16 cellular contexts compared by ENCODE assay signal in the genomic region with DNA sequence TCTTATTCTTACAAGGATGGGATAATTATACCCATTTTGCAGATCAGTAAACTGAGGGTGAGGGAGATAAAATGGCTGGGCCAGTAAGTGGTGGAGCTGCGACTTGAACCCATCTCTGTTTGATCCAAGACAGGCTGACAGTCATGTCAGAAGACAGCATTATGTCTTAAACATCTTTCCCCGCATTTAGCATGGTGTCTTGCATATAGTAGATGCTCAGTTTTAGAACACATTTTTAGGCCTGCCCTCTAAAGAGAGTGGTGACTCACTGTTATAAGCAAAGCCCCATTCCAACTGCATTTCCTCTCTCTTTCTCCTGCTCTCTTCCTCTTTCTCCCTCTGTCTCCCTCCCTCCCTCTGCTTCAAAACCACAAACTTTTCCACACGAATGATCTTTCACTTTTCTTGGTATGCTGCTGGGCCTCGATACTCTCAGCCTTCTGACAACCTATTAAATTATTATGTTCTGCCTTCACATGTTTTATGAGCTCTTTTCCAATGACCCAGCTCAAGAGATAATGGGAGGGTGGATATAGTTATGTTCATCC. TPM values are rescaled to one million over a fixed set of nuclear protein-coding genes. Genes with fewer than 3 reads are reported as not detected.
A peak's percentile ranks its signal among the peaks of the same experiment; 100 is the strongest.
DNase-seq lines count a peak whose midpoint lies in the region; ATAC-seq, FAIRE-seq and TF ChIP-seq lines count a peak whose summit lies in the region.
"Had no signal": no experiment of that assay in that cellular context is flagged by ENCODE, and none has a peak within 500 bp of the region (broad histone marks: within the 10 kb centered on the region; RNA-seq: fewer than 3 reads in every experiment).

No MANE protein-coding gene starts in this region.

- POLR2A ChIA-PET in K562 (lab: Yijun Ruan, JAX): interaction anchor here (0.8 kb wide), 1 partner anchor 25 kb away, joined by 4 read pairs; no protein-coding TSS in a partner anchor

- H3K9me3 Mint-ChIP-seq in nephron progenitor cell: peaks cover 11% of the 10 kb centered on the region
- H3K9me3 Mint-ChIP-seq: activated naive CD4-positive, alpha-beta T cell treated with anti-CD3 and anti-CD28 coated beads, Interleukin-2, amount 50 U/mL, for 24 hours; type B pancreatic cell had no signal

- no peak; the same call in 2 of the 3 replicates for ATAC-seq in K562
- no peak for ATAC-seq in stimulated activated naive CD8-positive, alpha-beta T cell treated with anti-CD3 and anti-CD28 coated beads, Interleukin-15, Interleukin-2, amounts not matched to agents 100 U/mL and 50 U/mL, for 24 hours
- ATAC-seq: right cardiac atrium had no signal

- H3K9me1 ChIP-seq in K562 (ENCODE audit: control insufficient read depth, insufficient read depth, low read length): no peaks in the 10 kb centered on the region

- 0 out of 4 replicates have a peak, but pooled peaks of 1 of the 2 experiments have one; percentile 13 for TF ChIP-seq RAD21 in K562 (CRISPR knock-in tag; conservative IDR thresholded peaks at IDR 0.05 in 1 of 2, IDR thresholded peaks at IDR 0.05 in 1 of 2)

- 4% methylated on average over 4 of the region's 4 CpGs for WGBS in K562 (ENCODE audit: insufficient coverage, low coverage, missing lambda C conversion rate)

- H3K27ac ChIP-seq in K562 (ENCODE audit: extremely low read depth, low read depth, low read length): no peak overlapping the region
- no peak overlapping the region for H3K27ac ChIP-seq in SJCRH30

- H3K27me3 ChIP-seq in K562 (ENCODE audit: control insufficient read depth in 2 of 2, insufficient read depth in 2 of 2, low read length in 2 of 2) (peaks cover 0 to 1% of the 10 kb centered on the region in 2 experiments; a peak in 2 of 5 replicates), SJCRH30 (no peaks in the 10 kb centered on the region)

- H3K27ac Mint-ChIP-seq in nephron progenitor cell: no peak overlapping the region
- H3K27ac Mint-ChIP-seq: activated naive CD4-positive, alpha-beta T cell treated with anti-CD3 and anti-CD28 coated beads, Interleukin-2, amount 50 U/mL, for 24 hours; type B pancreatic cell had no signal

- TF ChIP-seq CTCF in K562 (IDR thresholded peaks at IDR 0.05 in 2 of 3, conservative IDR thresholded peaks at IDR 0.05 in 1 of 3; ENCODE audit: insufficient read depth in 2 of 3, low read depth in 1 of 3, low read length in 3 of 3): no peak
- TF ChIP-seq CTCF in GM13977 (IDR thresholded peaks at IDR 0.05; ENCODE audit: extremely low read depth, insufficient read depth, missing control alignments): no peak
- TF ChIP-seq CTCF in nephron progenitor cell (IDR thresholded peaks at IDR 0.05): no peak

- H4K20me1 ChIP-seq in K562 (replicated peaks; ENCODE audit: control insufficient read depth, insufficient read depth, low read length): no peaks in the 10 kb centered on the region

- H3K36me3 ChIP-seq in K562 (ENCODE audit: control insufficient read depth, insufficient read depth, low read length) (no peaks in the 10 kb centered on the region), SJCRH30 (no peaks in the 10 kb centered on the region)

- H3K4me1 ChIP-seq in K562 (replicated peaks in 1 of 2; ENCODE audit: control insufficient read depth in 2 of 2, insufficient read depth in 2 of 2, low read length in 2 of 2): no peaks in the 10 kb centered on the region; a peak in 1 of 5 replicates
- H3K4me1 ChIP-seq in SJCRH30: no peaks in the 10 kb centered on the region

- H3K4me3 ChIP-seq in K562 (no peak overlapping the region), SJCRH30 (no peak overlapping the region)

- no peak overlapping the region for H3K4me2 ChIP-seq in K562 (ENCODE audit: insufficient read depth, low read length)

- in situ Hi-C loops in K562 (cut with MboI) (no loop called here), GM13977 (cut with MboI; ENCODE audit: low pct_unique_long_range_greater_than_20kb, low sequenced_read_pairs, unreplicated experiment) (no loop called here)

- no peaks in the 10 kb centered on the region for H3K79me2 ChIP-seq in K562 (ENCODE audit: control insufficient read depth, insufficient read depth, low read length)

- BruUV-seq in K562 (replicated peaks; lab: Mats Ljungman, UMichigan): no TSS peak

- H3K36me3 Mint-ChIP-seq in nephron progenitor cell (ENCODE audit: low read depth): peaks cover 4% of the 10 kb centered on the region
- H3K36me3 Mint-ChIP-seq: type B pancreatic cell had no signal

- no peak overlapping the region for H2AFZ ChIP-seq in K562 (ENCODE audit: low read depth, low read length)

- H3K4me3 Mint-ChIP-seq in nephron progenitor cell: no peak overlapping the region
- H3K4me3 Mint-ChIP-seq: activated naive CD4-positive, alpha-beta T cell treated with anti-CD3 and anti-CD28 coated beads, Interleukin-2, amount 50 U/mL, for 24 hours; type B pancreatic cell had no signal

- CTCF ChIA-PET in K562 (lab: Yijun Ruan, JAX; ENCODE audit: low intra/inter-chr PET ratio): no interaction called here

- TF ChIP-seq EP300 in K562 (IDR thresholded peaks at IDR 0.05; ENCODE audit: low read length): no peak

- intact Hi-C loops in K562 (cut with micrococcal nuclease): no loop called here

- peak; percentile 47 for DNase-seq in Daoy (ENCODE audit: low read depth)
- DNase-seq in MV-4-11 (lab: John Stamatoyannopoulos, UW): peak; percentile 85
- peak in 1 of 4 experiments; percentile 29 for DNase-seq in K562 (ENCODE audit: extremely low read depth in 1 of 4, low spot score in 3 of 4)
- peak; percentile 65 for DNase-seq in non-pigmented ciliary epithelial cell (ENCODE audit: low read depth)
- no peak for DNase-seq in SJCRH30
- DNase-seq in GM13977 (ENCODE audit: low spot score): no peak
- no peak for DNase-seq in nephron progenitor cell
- no peak for DNase-seq in stimulated activated naive CD8-positive, alpha-beta T cell treated with anti-CD3 and anti-CD28 coated beads, Interleukin-15, Interleukin-2, amounts not matched to agents 100 U/mL and 50 U/mL, for 24 hours
- DNase-seq: activated CD4-positive, alpha-beta T cell treated with anti-CD3 and anti-CD28 coated beads, Interleukin-2, amount 50 U/mL, for 4 hours; DMS 273 treated with DMSO at 0.1 percent for 48 hours; effector CD8-positive, alpha-beta T cell; Karpas-422; NCI-H510A treated with DMSO at 0.1 percent for 48 hours; right cardiac atrium had no signal

- peaks cover 41% of the 10 kb centered on the region for H3K4me1 Mint-ChIP-seq in nephron progenitor cell

- no peak for FAIRE-seq in K562 (lab: Jason Lieb, UNC)

- no peak for TF ChIP-seq POLR2A in K562 (conservative IDR thresholded peaks at IDR 0.05)

- no peak overlapping the region for H3K9ac ChIP-seq in K562 (ENCODE audit: insufficient read depth in 1 of 2, low read depth in 2 of 2, low read length in 2 of 2)

- H3K9me3 ChIP-seq in K562 (replicated peaks; ENCODE audit: control insufficient read depth, insufficient read depth, low read depth, low read length): no peaks in the 10 kb centered on the region
- H3K9me3 ChIP-seq in SJCRH30 (replicated peaks): no peaks in the 10 kb centered on the region

- H3K27me3 Mint-ChIP-seq in nephron progenitor cell (ENCODE audit: low read depth, poor library complexity): peaks cover 19% of the 10 kb centered on the region
- H3K27me3 Mint-ChIP-seq: activated naive CD4-positive, alpha-beta T cell treated with anti-CD3 and anti-CD28 coated beads, Interleukin-2, amount 50 U/mL, for 24 hours had no signal

RNA-seq across cellular contexts. Expression of gene CWC15, which starts 25.2 kb away (rescaled TPM):
- 58.9 and 83.9 TPM in 2 replicates for total RNA-seq in Daoy (2014; rRNA removed; shearing (Covaris generic))
- total RNA-seq in K562 (2011; cell fraction: chromatin; rRNA removed; ENCODE audit: low replicate concordance): 30.9 and 73.8 TPM in 2 replicates
- total RNA-seq in K562 (2011; cell fraction: nucleolus; rRNA removed): 19.8 and 23.0 TPM in 2 replicates
- total RNA-seq in K562 (2011; cell fraction: nucleoplasm; rRNA removed): 38.5 and 46.6 TPM in 2 replicates
- total RNA-seq in K562 (2014; rRNA removed) (47.3 and 61.6 TPM in 2 replicates), K562 (2014; rRNA removed; fragmentation: Illumina TruSeq; extraction: Trizol) (89.2 and 101 TPM in 2 replicates), K562 (2015; rRNA removed; fragmentation: Illumina TruSeq; extraction: Trizol) (93.9 and 95.8 TPM in 2 replicates), K562 (2021) (61.6 and 76.0 TPM in 2 replicates)
- polyA plus RNA-seq in K562 (2011; rRNA removed) (64.6 and 74.8 TPM in 2 replicates), K562 (2014; fragmentation: Illumina TruSeq; extraction: Trizol) (80.4 and 96.8 TPM in 2 replicates), K562 (2014; fragmentation: Nextera tagmentation; extraction: Ambion mirVana) (100 to 1,000 TPM; 128 to 168 TPM), K562 (2014; rRNA removed) (63.2 and 65.9 TPM in 2 replicates)
- 7.5 and 17.8 TPM in 2 replicates for polyA plus RNA-seq in K562 (2011; cell fraction: cytosol; rRNA removed)
- polyA plus RNA-seq in K562 (2011; cell fraction: nucleus; rRNA removed): 39.0 and 71.6 TPM in 2 replicates
- polyA plus RNA-seq in K562 (2012): 60.8 and 68.8 TPM in 2 replicates
- 44.0 and 51.2 TPM in 2 replicates for polyA minus RNA-seq in K562 (2011; rRNA and poly(A)+ RNA removed)
- polyA minus RNA-seq in K562 (2011; cell fraction: cytosol; rRNA and poly(A)+ RNA removed): 13.2 and 21.4 TPM in 2 replicates
- polyA minus RNA-seq in K562 (2011; cell fraction: nucleus; rRNA and poly(A)+ RNA removed): 31.8 and 70.3 TPM in 2 replicates
- 39.8 and 41.8 TPM in 2 replicates for total RNA-seq in SJCRH30 (2014; rRNA removed; shearing (Covaris generic))

RNA-seq across cellular contexts. Expression of gene KDM4D, which starts 25.4 kb away (rescaled TPM):
- 3.4 and 4.4 TPM in 2 replicates for total RNA-seq in Daoy (2014; rRNA removed; shearing (Covaris generic))
- total RNA-seq in K562 (2011; cell fraction: chromatin; rRNA removed; ENCODE audit: low replicate concordance): 1.0 and 1.2 TPM in 2 replicates
- total RNA-seq in K562 (2011; cell fraction: nucleolus; rRNA removed): 0.50 and 0.79 TPM in 2 replicates
- 0.53 and 0.59 TPM in 2 replicates for total RNA-seq in K562 (2011; cell fraction: nucleoplasm; rRNA removed)
- 0.50 and 0.65 TPM in 2 replicates for total RNA-seq in K562 (2014; rRNA removed)
- total RNA-seq in K562 (2014; rRNA removed; fragmentation: Illumina TruSeq; extraction: Trizol): 0.40 and 0.73 TPM in 2 replicates
- total RNA-seq in K562 (2015; rRNA removed; fragmentation: Illumina TruSeq; extraction: Trizol): 0.49 and 0.54 TPM in 2 replicates
- total RNA-seq in K562 (2021): 0.74 and 1.1 TPM in 2 replicates
- 0.59 and 0.81 TPM in 2 replicates for polyA plus RNA-seq in K562 (2011; rRNA removed)
- polyA plus RNA-seq in K562 (2011; cell fraction: cytosol; rRNA removed): 1.0 and 1.1 TPM in 2 replicates
- 0.60 and 0.63 TPM in 2 replicates for polyA plus RNA-seq in K562 (2011; cell fraction: nucleus; rRNA removed)
- polyA plus RNA-seq in K562 (2012): 0.64 and 1.1 TPM in 2 replicates
- polyA plus RNA-seq in K562 (2014; fragmentation: Illumina TruSeq; extraction: Trizol): 0.70 and 0.94 TPM in 2 replicates
- under 1 TPM; 0.34 to 0.39 TPM for polyA plus RNA-seq in K562 (2014; fragmentation: Nextera tagmentation; extraction: Ambion mirVana)
- 0.48 and 0.59 TPM in 2 replicates for polyA plus RNA-seq in K562 (2014; rRNA removed)
- polyA minus RNA-seq in K562 (2011; rRNA and poly(A)+ RNA removed): 1.3 and 1.5 TPM in 2 replicates
- polyA minus RNA-seq in K562 (2011; cell fraction: cytosol; rRNA and poly(A)+ RNA removed): 0.86 and 1.8 TPM in 2 replicates
- 0.94 and 1.3 TPM in 2 replicates for polyA minus RNA-seq in K562 (2011; cell fraction: nucleus; rRNA and poly(A)+ RNA removed)
- total RNA-seq in SJCRH30 (2014; rRNA removed; shearing (Covaris generic)): 1.9 TPM in 2 replicates

Comparison
In these comparisons a context has a peak if more than half of its experiments do, and no peak if none do; other contexts are left out.
1. DNase-seq: peak in Daoy (single experiment), MV-4-11 (single experiment) and non-pigmented ciliary epithelial cell (single experiment); none in SJCRH30 (0 of 2), GM13977 (single experiment), nephron progenitor cell (single experiment) and stimulated activated naive CD8-positive, alpha-beta T cell treated with anti-CD3 and anti-CD28 coated beads, Interleukin-15, Interleukin-2, amounts not matched to agents 100 U/mL and 50 U/mL, for 24 hours (single experiment).